8 cellular contexts compared by ENCODE assay signal in the genomic region with DNA sequence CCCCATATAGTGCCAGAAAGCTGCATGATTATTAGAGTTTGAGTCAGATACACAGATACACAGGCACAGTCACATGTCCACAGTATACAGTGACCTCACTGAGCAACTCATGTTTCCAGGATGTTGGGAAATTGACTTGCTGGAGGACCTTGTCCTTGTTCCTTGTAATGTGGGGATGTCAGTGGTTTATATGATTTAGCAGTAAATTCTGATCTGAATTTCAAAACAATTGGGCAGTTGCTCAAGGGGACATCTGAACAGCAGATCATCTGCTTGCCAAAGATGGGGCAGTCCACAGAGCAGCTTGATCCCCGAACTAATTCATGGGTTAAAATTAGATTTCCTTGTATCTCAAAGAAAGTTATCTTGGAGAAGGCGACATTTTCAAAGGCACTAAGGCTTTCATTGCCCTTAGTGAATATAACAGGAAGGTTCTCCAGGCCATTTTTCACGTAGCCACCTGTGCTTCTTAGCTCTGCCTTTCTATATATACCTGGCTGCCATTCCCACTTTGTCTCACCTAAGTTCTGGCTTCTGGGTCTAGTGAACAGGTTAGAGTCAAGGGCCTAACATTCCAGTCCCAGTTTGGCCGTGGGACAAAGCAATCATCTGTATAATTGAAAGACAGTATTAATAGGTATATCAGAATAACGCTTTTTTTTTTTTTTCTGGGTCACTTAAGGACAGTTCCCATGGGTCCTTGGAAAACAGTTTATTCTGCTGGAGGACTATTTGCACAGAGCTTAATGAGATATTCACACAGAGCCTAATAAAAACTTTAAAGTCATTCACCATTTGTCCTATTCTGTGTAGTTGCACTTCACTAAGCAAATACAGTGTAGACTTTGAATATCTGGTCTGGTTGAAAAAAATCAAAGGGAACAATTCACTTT.
DNase-seq lines count a peak whose midpoint lies in the region; ATAC-seq and TF ChIP-seq lines count a peak whose summit lies in the region.

No MANE protein-coding gene starts in this region.

- no peaks in the 10 kb centered on the region for H3K36me3 ChIP-seq in tibial artery

- no peaks in the 10 kb centered on the region for H3K9me3 ChIP-seq in tibial artery

- H3K27ac ChIP-seq in VCaP (peak overlapping the region; percentile 89), tibial artery (peak overlapping the region; percentile 61 to 72)

- DNase-seq in NCI-H1092 treated with DMSO at 0.1 percent for 48 hours (lab: John Stamatoyannopoulos, UW) (peak; percentile 9), NCI-H1092 (lab: John Stamatoyannopoulos, UW) (no peak), iris pigment epithelial cell (ENCODE audit: low read depth) (peak; percentile 97), tibial artery (peak in 1 of 2 donors; percentile 82), NCI-H1048 (lab: John Stamatoyannopoulos, UW) (no peak)

- TF ChIP-seq CTCF in VCaP (conservative IDR thresholded peaks at IDR 0.05) (no peak), tibial artery (IDR thresholded peaks at IDR 0.05) (no peak)

- H3K4me1 ChIP-seq in tibial artery = peaks cover 0 to 18% (median 2%) of the 10 kb centered on the region in 4 donors

- ATAC-seq in HG02973 (IDR thresholded peaks at IDR 0.05; ENCODE audit: unreplicated experiment) = no peak
- no peak for ATAC-seq in HG03520 (IDR thresholded peaks at IDR 0.05; ENCODE audit: unreplicated experiment)

- intact Hi-C loops in tibial artery (cut with DNase I; ENCODE audit: low total_unique reads) = loop anchor here (10.0 kb wide), 1 partner anchor 54 kb away; no protein-coding TSS in a partner anchor

- H3K27me3 ChIP-seq in tibial artery = no peaks in the 10 kb centered on the region

- no peak overlapping the region for H3K4me3 ChIP-seq in tibial artery

Comparison
In these comparisons a context has a peak if more than half of its experiments do, and no peak if none do; other contexts are left out.
1. DNase-seq: peak in NCI-H1092 treated with DMSO at 0.1 percent for 48 hours (single experiment) and iris pigment epithelial cell (single experiment); none in NCI-H1092 (single experiment) and NCI-H1048 (single experiment).